ENCODE assay signal across 31 cellular contexts in genomic region chr2:112791019-112791418, GRCh38. TPM values are rescaled to one million over a fixed set of nuclear protein-coding genes. Genes with fewer than 3 reads are reported as not detected.
"Had no signal": no experiment of that assay in that cellular context is flagged by ENCODE, and none has a peak within 500 bp of the region (broad histone marks: within the 10 kb centered on the region; RNA-seq: fewer than 3 reads in every experiment).

No MANE protein-coding gene starts in this region.

- H3K9me3 Mint-ChIP-seq: activated naive CD4-positive, alpha-beta T cell treated with anti-CD3 and anti-CD28 coated beads, Interleukin-2, amount 50 U/mL, for 24 hours; activated T-cell treated with anti-CD3 and anti-CD28 coated beads, Interleukin-2, amount 50 U/mL, for 24 hours had no signal

- H3K27ac ChIP-seq: Peyer's patch, WERI-Rb-1 had no signal

- DNase-seq: activated CD4-positive, alpha-beta T cell treated with anti-CD3 and anti-CD28 coated beads, Interleukin-2, amount 10 ng/mL, durations not matched to agents 7 days and 5 days; activated CD4-positive, alpha-beta T cell treated with anti-CD3 and anti-CD28 coated beads, Interleukin-2, amount 50 U/mL, for 48 hours; activated CD8-positive, alpha-beta T cell treated with anti-CD3 and anti-CD28 coated beads, Interleukin-2, amount 10 ng/mL, durations not matched to agents 7 days and 5 days; activated gamma-delta T cell; activated naive CD4-positive, alpha-beta T cell treated with Interleukin-2 at 50 U/mL for 16 hours; activated naive CD8-positive, alpha-beta T cell treated with anti-CD3 and anti-CD28 coated beads, Interleukin-2, amount 10 ng/mL, durations not matched to agents 7 days and 5 days; activated T-cell treated with anti-CD3 and anti-CD28 coated beads, Interleukin-2, amount 50 U/mL, for 24 hours; caudate nucleus; cerebellar nuclear complex; MM.1S; MV-4-11; NCI-H1092; NCI-H1436 treated with DMSO at 0.1 percent for 48 hours; NCI-H1694 treated with DMSO at 0.1 percent for 48 hours; NCI-H2029; NCI-H345; NCI-H524 treated with DMSO at 0.1 percent for 48 hours; PC-3; Peyer's patch; Right ventricle myocardium superior; RPMI8226; SW 1271; T-helper 1 cell; T-helper 2 cell; T-helper 9 cell; WERI-Rb-1 had no signal

- H3K9me3 ChIP-seq: Peyer's patch had no signal

- FAIRE-seq: bronchial epithelial cell had no signal

- H3K36me3 Mint-ChIP-seq: activated naive CD4-positive, alpha-beta T cell treated with anti-CD3 and anti-CD28 coated beads, Interleukin-2, amount 50 U/mL, for 24 hours; brain had no signal

- H3K4me3 Mint-ChIP-seq: activated CD4-positive, alpha-beta T cell treated with anti-CD3 and anti-CD28 coated beads, Interleukin-2, amount 10 ng/mL, durations not matched to agents 7 days and 5 days; activated CD8-positive, alpha-beta T cell treated with anti-CD3 and anti-CD28 coated beads, Interleukin-2, amount 10 ng/mL, durations not matched to agents 7 days and 5 days; activated naive CD4-positive, alpha-beta T cell treated with anti-CD3 and anti-CD28 coated beads, Interleukin-2, amount 50 U/mL, for 24 hours; activated naive CD8-positive, alpha-beta T cell treated with anti-CD3 and anti-CD28 coated beads, Interleukin-2, amount 10 ng/mL, durations not matched to agents 7 days and 5 days; activated T-cell treated with anti-CD3 and anti-CD28 coated beads, Interleukin-2, amount 50 U/mL, for 24 hours; brain had no signal

- H3K27me3 ChIP-seq: Peyer's patch had no signal

- H3K4me3 ChIP-seq: Peyer's patch had no signal

- H3K36me3 ChIP-seq: Peyer's patch, WERI-Rb-1 had no signal

- ATAC-seq: activated CD8-positive, alpha-beta T cell treated with anti-CD3 and anti-CD28 coated beads, Interleukin-2, amount 10 ng/mL, durations not matched to agents 7 days and 5 days; PC-3 had no signal

- H3K27ac Mint-ChIP-seq: activated CD4-positive, alpha-beta T cell treated with anti-CD3 and anti-CD28 coated beads, Interleukin-2, amount 10 ng/mL, durations not matched to agents 7 days and 5 days; activated CD8-positive, alpha-beta T cell treated with anti-CD3 and anti-CD28 coated beads, Interleukin-2, amount 10 ng/mL, durations not matched to agents 7 days and 5 days; activated naive CD4-positive, alpha-beta T cell treated with anti-CD3 and anti-CD28 coated beads, Interleukin-2, amount 50 U/mL, for 24 hours; activated naive CD8-positive, alpha-beta T cell treated with anti-CD3 and anti-CD28 coated beads, Interleukin-2, amount 10 ng/mL, durations not matched to agents 7 days and 5 days; activated T-cell treated with anti-CD3 and anti-CD28 coated beads, Interleukin-2, amount 50 U/mL, for 24 hours; activated T-helper 2 cell treated with anti-CD3 and anti-CD28 coated beads, Interferon-gamma antibody, Interleukin-2, Interleukin-4, amounts not matched to agents 10 μg/mL and 5 μg/mL and 100 μg/mL, durations not matched to agents 14 hours and 24 hours and 36 hours; brain had no signal

RNA-seq across cellular contexts. Expression of gene IL1A, which starts 6.7 kb away (rescaled TPM):
- total RNA-seq: activated CD8-positive, alpha-beta T cell treated with anti-CD3 and anti-CD28 coated beads, Interleukin-2, amount 10 ng/mL, durations not matched to agents 7 days and 5 days; activated naive CD8-positive, alpha-beta T cell treated with anti-CD3 and anti-CD28 coated beads, Interleukin-2, amount 10 ng/mL, durations not matched to agents 7 days and 5 days; LHCN-M2; Peyer's patch; Right ventricle myocardium superior had no signal

RNA-seq across cellular contexts. Expression of gene IL1B, which starts 45.6 kb away (rescaled TPM):
- total RNA-seq: activated CD4-positive, alpha-beta T cell treated with anti-CD3 and anti-CD28 coated beads, Interleukin-2, amount 10 ng/mL, durations not matched to agents 7 days and 5 days; activated CD8-positive, alpha-beta T cell treated with anti-CD3 and anti-CD28 coated beads, Interleukin-2, amount 10 ng/mL, durations not matched to agents 7 days and 5 days; activated T-helper 2 cell treated with anti-CD3 and anti-CD28 coated beads, Interferon-gamma antibody, Interleukin-2, Interleukin-4, amounts not matched to agents 10 μg/mL and 5 μg/mL and 100 μg/mL, durations not matched to agents 14 hours and 24 hours and 36 hours had no signal
